ENCODE assay signal across 12 cellular contexts in the genomic region with DNA sequence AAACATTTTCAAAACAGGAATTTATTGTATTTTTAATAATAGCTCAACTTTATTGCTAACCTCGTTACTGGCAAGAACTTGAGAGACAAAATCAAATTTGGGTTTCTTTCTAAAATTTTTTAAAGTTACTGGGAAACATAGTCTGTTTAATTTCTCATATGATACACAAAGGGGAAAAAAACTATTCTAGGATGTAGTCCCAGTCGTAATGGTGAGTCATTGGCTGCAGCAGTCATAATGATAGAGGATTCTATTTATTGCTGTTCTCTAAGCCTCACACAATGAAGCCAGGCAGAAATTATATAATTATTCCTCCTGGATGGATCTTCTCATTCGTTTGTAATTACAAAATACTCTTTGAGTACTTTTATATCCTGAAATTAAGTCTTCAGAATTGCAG.
DNase-seq lines count a peak whose midpoint lies in the region; TF ChIP-seq lines count a peak whose summit lies in the region.
"Had no signal": no experiment of that assay in that cellular context is flagged by ENCODE, and none has a peak within 500 bp of the region (broad histone marks: within the 10 kb centered on the region; RNA-seq: fewer than 3 reads in every experiment).

No MANE protein-coding gene starts in this region.

- no peaks in the 10 kb centered on the region for H3K4me1 Mint-ChIP-seq in nephron progenitor cell

- H3K27ac ChIP-seq in dorsolateral prefrontal cortex = peak overlapping the region in 56 of 59 donors; percentile 3 to 92 (median 72)

- no peak overlapping the region for H3K27ac Mint-ChIP-seq in nephron progenitor cell
- H3K27ac Mint-ChIP-seq: CD4-positive, alpha-beta memory T cell had no signal

- H3K4me3 Mint-ChIP-seq in nephron progenitor cell = no peak overlapping the region
- H3K4me3 Mint-ChIP-seq: CD4-positive, alpha-beta memory T cell had no signal

- peaks cover 9% of the 10 kb centered on the region for H3K36me3 Mint-ChIP-seq in nephron progenitor cell (ENCODE audit: low read depth)
- H3K36me3 Mint-ChIP-seq: CD4-positive, alpha-beta memory T cell had no signal

- H3K4me3 ChIP-seq in AG10803 (ENCODE audit: low read length) (no peak overlapping the region), dorsolateral prefrontal cortex (peak overlapping the region in 2 of 59 donors; percentile 7 to 11)

- intact Hi-C loops in dorsolateral prefrontal cortex (cut with DNase I) = no loop called here

- peak; percentile 58 for DNase-seq in AG10803 (ENCODE audit: low read depth)
- peak; percentile 15 for DNase-seq in NCI-H1105 (lab: John Stamatoyannopoulos, UW)
- DNase-seq in dorsolateral prefrontal cortex = no peak
- DNase-seq in middle frontal gyrus (ENCODE audit: extremely low spot score, low spot score) = peak; percentile 56
- DNase-seq in nephron progenitor cell = no peak
- no peak for DNase-seq in GOT3 (lab: John Stamatoyannopoulos, UW)
- no peak for DNase-seq in NCI-H345 treated with DMSO at 0.1 percent for 48 hours (lab: John Stamatoyannopoulos, UW; ENCODE audit: unreplicated experiment)
- DNase-seq in NCI-H128 (lab: John Stamatoyannopoulos, UW; ENCODE audit: unreplicated experiment) = no peak
- DNase-seq: activated T-cell treated with anti-CD3 and anti-CD28 coated beads for 4 hours; CD4-positive, alpha-beta memory T cell; cerebellar nuclear complex; stimulated activated CD4-positive, alpha-beta T cell treated with anti-CD3 and anti-CD28 coated beads, Interleukin-12 subunit alpha, Interleukin-12 subunit beta, amount 100 ng/mL, for 4 hours had no signal

- no peaks in the 10 kb centered on the region for H3K27me3 ChIP-seq in dorsolateral prefrontal cortex

- TF ChIP-seq CTCF in AG10803 (conservative IDR thresholded peaks at IDR 0.05; ENCODE audit: low read length) (no peak), dorsolateral prefrontal cortex (IDR thresholded peaks at IDR 0.05 in 54 of 56, conservative IDR thresholded peaks at IDR 0.05 in 2 of 56; ENCODE audit: low read depth in 1 of 56, partially characterized antibody in 56 of 56) (no peak), nephron progenitor cell (IDR thresholded peaks at IDR 0.05) (no peak)

- peaks cover 34% of the 10 kb centered on the region for H3K9me3 Mint-ChIP-seq in nephron progenitor cell

- peaks cover 5% of the 10 kb centered on the region for H3K27me3 Mint-ChIP-seq in nephron progenitor cell (ENCODE audit: low read depth, poor library complexity)

Comparison
In these comparisons a context has a peak if more than half of its experiments do, and no peak if none do; other contexts are left out.
1. DNase-seq: peak in AG10803 (single experiment), NCI-H1105 (single experiment) and middle frontal gyrus (single experiment); none in dorsolateral prefrontal cortex (0 of 10), nephron progenitor cell (single experiment), GOT3 (single experiment), NCI-H345 treated with DMSO at 0.1 percent for 48 hours (single experiment) and NCI-H128 (single experiment).